Comparison of ENCODE assay signal across 25 cellular contexts in genomic region chr1:184865831-184866230, GRCh38.
DNase-seq lines count a peak whose midpoint lies in the region; ATAC-seq, FAIRE-seq and TF ChIP-seq lines count a peak whose summit lies in the region.
"Had no signal": no experiment of that assay in that cellular context is flagged by ENCODE, and none has a peak within 500 bp of the region (broad histone marks: within the 10 kb centered on the region; RNA-seq: fewer than 3 reads in every experiment).

No MANE protein-coding gene starts in this region.

- H3K4me1 ChIP-seq in GM12878 (ENCODE audit: control insufficient read depth, insufficient read depth, low read length), result peaks cover 32% of the 10 kb centered on the region
- H3K4me1 ChIP-seq in rectal smooth muscle tissue (ENCODE audit: control insufficient read depth, insufficient read depth, low read length), result peaks cover 14% of the 10 kb centered on the region

- H3K36me3 ChIP-seq in GM12878 (ENCODE audit: control insufficient read depth in 2 of 2, insufficient read depth in 2 of 2, low read length in 1 of 2) (no peaks in the 10 kb centered on the region), rectal smooth muscle tissue (ENCODE audit: control insufficient read depth, insufficient read depth, low read length) (no peaks in the 10 kb centered on the region)
- H3K36me3 ChIP-seq: HAP-1, left lung, SJSA1, tibial nerve had no signal

- H4K20me1 ChIP-seq in GM12878 (ENCODE audit: control insufficient read depth, insufficient read depth), result no peaks in the 10 kb centered on the region

- TF ChIP-seq RAD21 in GM12878 (IDR thresholded peaks at IDR 0.05; ENCODE audit: insufficient read depth, low read depth, low read length), result no peak

- no peaks in the 10 kb centered on the region for H3K27me3 Mint-ChIP-seq in CD4-positive, alpha-beta T cell
- no peaks in the 10 kb centered on the region for H3K27me3 Mint-ChIP-seq in IgD-negative memory B cell
- H3K27me3 Mint-ChIP-seq: stimulated activated naive B cell treated with anti-CD40 and anti-IgM and Interleukin-4, amounts not matched to agents 10 μg/mL and 1 μg/mL and 100 μg/mL, for 72 hours had no signal

- no TSS peak for BruUV-seq in GM12878 (replicated peaks; lab: Mats Ljungman, UMichigan)

- H3K9me3 ChIP-seq in CD4-positive, alpha-beta T cell (ENCODE audit: control insufficient read depth, low read length), result no peaks in the 10 kb centered on the region
- H3K9me3 ChIP-seq in GM12878 (replicated peaks; ENCODE audit: control insufficient read depth, insufficient read depth, low read length), result no peaks in the 10 kb centered on the region; the same call in 2 of the 3 replicates
- H3K9me3 ChIP-seq: HAP-1, left lung, SJSA1, tibial nerve had no signal

- H3K79me2 ChIP-seq in GM12878 (ENCODE audit: control insufficient read depth, insufficient read depth, low read length), result no peaks in the 10 kb centered on the region

- no peaks in the 10 kb centered on the region for H3K27me3 ChIP-seq in CD4-positive, alpha-beta T cell (ENCODE audit: control insufficient read depth, insufficient read depth, low read length)
- H3K27me3 ChIP-seq in GM12878 (replicated peaks in 1 of 2; ENCODE audit: control insufficient read depth in 2 of 2, insufficient read depth in 2 of 2, low read length in 1 of 2), result no peaks in the 10 kb centered on the region
- no peaks in the 10 kb centered on the region for H3K27me3 ChIP-seq in rectal smooth muscle tissue (ENCODE audit: control insufficient read depth, insufficient read depth, low read length)
- H3K27me3 ChIP-seq: left lung, SJSA1, tibial nerve had no signal

- no peak for DNase-seq in CD4-positive, alpha-beta T cell
- no peak for DNase-seq in GM12878 (ENCODE audit: low read depth, low spot score)
- no peak for DNase-seq in kidney glomerular epithelial cell (lab: John Stamatoyannopoulos, UW)
- no peak for DNase-seq in RWPE1 (ENCODE audit: low spot score)
- DNase-seq: activated CD4-positive, CD25-positive, alpha-beta regulatory T cell treated with anti-CD3 and anti-CD28 coated beads, Interleukin-2, amount 50 U/mL, for 72 hours; activated CD8-positive, alpha-beta memory T cell treated with anti-CD3 and anti-CD28 coated beads, Interleukin-2, amount 50 U/mL, for 4 hours; anterior cingulate cortex; caudate nucleus; COR-L47; EL; glutamatergic neuron; left lung; midbrain; NCI-H187; NCI-H2227 treated with DMSO at 0.1 percent for 48 hours; nephron progenitor cell; stimulated activated naive B cell treated with anti-CD40 and anti-IgM and Interleukin-4, amounts not matched to agents 10 μg/mL and 1 μg/mL and 100 μg/mL, for 72 hours had no signal

- no peak overlapping the region for H3K4me2 ChIP-seq in GM12878 (ENCODE audit: control insufficient read depth, insufficient read depth)

- CTCF ChIA-PET in CD4-positive, alpha-beta T cell (lab: Charles Lee), result no interaction called here
- CTCF ChIA-PET in GM12878 (lab: Yijun Ruan, JAX) (no interaction called here), RWPE1 (lab: Yijun Ruan, JAX) (no interaction called here)

- no peak for FAIRE-seq in GM12878 (lab: Jason Lieb, UNC)
- FAIRE-seq: GM18507 had no signal

- no peak overlapping the region for H3K9ac ChIP-seq in GM12878 (ENCODE audit: control insufficient read depth, insufficient read depth, low read length)
- H3K9ac ChIP-seq in rectal smooth muscle tissue (ENCODE audit: low read length), result peak overlapping the region; percentile 28

- in situ Hi-C loops in GM12878 (cut with MboI), result no loop called here

- RAD21 ChIA-PET in GM12878 (lab: Charles Lee; ENCODE audit: unreplicated experiment), result interaction anchor here (2.0 kb wide), 1 partner anchor 78 kb away, joined by 10 read pairs; no protein-coding TSS in a partner anchor

- no peak for TF ChIP-seq CTCF in CD4-positive, alpha-beta T cell (IDR thresholded peaks at IDR 0.05)
- TF ChIP-seq CTCF in GM12878 (IDR thresholded peaks at IDR 0.05 in 2 of 3, conservative IDR thresholded peaks at IDR 0.05 in 1 of 3; ENCODE audit: control insufficient read depth in 2 of 3, extremely low read depth in 1 of 3, insufficient read depth in 1 of 3, low read depth in 3 of 3, low read length in 3 of 3) (no peak), RWPE1 (conservative IDR thresholded peaks at IDR 0.05; ENCODE audit: low read depth) (no peak)

- peaks cover 7% of the 10 kb centered on the region for H3K36me3 Mint-ChIP-seq in CD4-positive, alpha-beta T cell (ENCODE audit: low read depth)
- no peaks in the 10 kb centered on the region for H3K36me3 Mint-ChIP-seq in IgD-negative memory B cell
- H3K36me3 Mint-ChIP-seq: stimulated activated naive B cell treated with anti-CD40 and anti-IgM and Interleukin-4, amounts not matched to agents 10 μg/mL and 1 μg/mL and 100 μg/mL, for 72 hours had no signal

- H3K27ac Mint-ChIP-seq in CD4-positive, alpha-beta T cell, result peak overlapping the region; percentile 73
- H3K27ac Mint-ChIP-seq in IgD-negative memory B cell, result peak overlapping the region in 2 of 3 donors; percentile 8 to 53
- H3K27ac Mint-ChIP-seq: nephron progenitor cell had no signal

- intact Hi-C loops in CD4-positive, alpha-beta T cell (cut with DNase I, micrococcal nuclease), result loop anchor here in 1 of 2 experiments (2.0 kb wide), 1 partner anchor 25 kb away; no protein-coding TSS in a partner anchor
- intact Hi-C loops in GM12878 (cut with micrococcal nuclease; ENCODE audit: unreplicated experiment), result loop anchor here (2.0 to 5.0 kb wide), 4 partner anchors 59 to 114 kb away; partner anchors contain the start of gene EDEM3

- no peak overlapping the region for H2AFZ ChIP-seq in GM12878 (ENCODE audit: control insufficient read depth, low read depth, low read length)

- H3K4me3 Mint-ChIP-seq in CD4-positive, alpha-beta T cell, result no peak overlapping the region
- H3K4me3 Mint-ChIP-seq in IgD-negative memory B cell, result no peak overlapping the region
- H3K4me3 Mint-ChIP-seq: nephron progenitor cell; stimulated activated naive B cell treated with anti-CD40 and anti-IgM and Interleukin-4, amounts not matched to agents 10 μg/mL and 1 μg/mL and 100 μg/mL, for 72 hours had no signal

- WGBS in GM12878 (ENCODE audit: insufficient coverage, insufficient replicate concordance, low lambda C conversion rate, missing lambda C conversion rate), result 91% methylated on average over 1 of the region's 1 CpG

- POLR2A ChIA-PET in CD4-positive, alpha-beta T cell (lab: Charles Lee), result interaction anchor here (1.5 kb wide), 1 partner anchor 108 kb away, joined by 4 read pairs; the partner anchor contains the start of gene NIBAN1
- POLR2A ChIA-PET in GM12878 (lab: Charles Lee) (no interaction called here), RWPE1 (lab: Yijun Ruan, JAX; ENCODE audit: low non-redundant PET) (no interaction called here)

- no peaks in the 10 kb centered on the region for H3K9me3 Mint-ChIP-seq in CD4-positive, alpha-beta T cell
- peaks cover 0 to 2% (median 0%) of the 10 kb centered on the region in 3 donors for H3K9me3 Mint-ChIP-seq in IgD-negative memory B cell
- H3K9me3 Mint-ChIP-seq: nephron progenitor cell; stimulated activated naive B cell treated with anti-CD40 and anti-IgM and Interleukin-4, amounts not matched to agents 10 μg/mL and 1 μg/mL and 100 μg/mL, for 72 hours had no signal

- no peak overlapping the region for H3K27ac ChIP-seq in CD4-positive, alpha-beta T cell (ENCODE audit: low read depth, low read length)
- H3K27ac ChIP-seq in GM12878 (ENCODE audit: control insufficient read depth, insufficient read depth) (peak overlapping the region; percentile 66; the same call in 1 of the 2 replicates), rectal smooth muscle tissue (ENCODE audit: low read depth, low read length) (no peak overlapping the region), RWPE1 (no peak overlapping the region)
- H3K27ac ChIP-seq: SJSA1 had no signal

- H3K4me3 ChIP-seq in GM12878 (no peak overlapping the region), rectal smooth muscle tissue (ENCODE audit: low read length) (no peak overlapping the region)
- H3K4me3 ChIP-seq: HAP-1, left lung, SJSA1, tibial nerve had no signal

- no peak for TF ChIP-seq EP300 in GM12878 (IDR thresholded peaks at IDR 0.05; ENCODE audit: borderline replicate concordance in 1 of 2, control insufficient read depth in 1 of 2, low read depth in 2 of 2, low read length in 2 of 2)

- H3K4me1 Mint-ChIP-seq in CD4-positive, alpha-beta T cell (ENCODE audit: low read depth), result peaks cover 28% of the 10 kb centered on the region
- peaks cover 22 to 34% (median 25%) of the 10 kb centered on the region in 3 donors for H3K4me1 Mint-ChIP-seq in IgD-negative memory B cell
- H3K4me1 Mint-ChIP-seq: nephron progenitor cell had no signal

- SMC1A ChIA-PET in GM12878 (lab: Charles Lee; ENCODE audit: uncharacterized antibody, unreplicated experiment), result interaction anchor here (0.5 to 4.9 kb wide), 7 partner anchors 22 to 116 kb away, joined by 3 to 29 read pairs (median 7); partner anchors contain the start of gene NIBAN1

- no peak for ATAC-seq in CD4-positive, alpha-beta T cell (ENCODE audit: poor library complexity)
- ATAC-seq in GM12878, result no peak
- no peak for ATAC-seq in GM19463 (IDR thresholded peaks at IDR 0.05; ENCODE audit: unreplicated experiment)
- ATAC-seq: left lung, Panc1 had no signal

- no peak for TF ChIP-seq POLR2A in GM12878 (IDR thresholded peaks at IDR 0.05; ENCODE audit: low read depth, low read length)

TF ChIP-seq in GM12878, 131 proteins besides CTCF, POLR2A, EP300 and RAD21 (continues in another document):
- TF ChIP-seq RCOR1 (conservative IDR thresholded peaks at IDR 0.05; ENCODE audit: low read depth, low read length) (no peak), CHD1 (IDR thresholded peaks at IDR 0.05; ENCODE audit: low read depth, low read length) (no peak), USF1 (IDR thresholded peaks at IDR 0.05; ENCODE audit: borderline replicate concordance, extremely low read length, insufficient read depth, low read depth, low read length) (no peak), TCF12 (IDR thresholded peaks at IDR 0.05; ENCODE audit: low read depth, low read length) (no peak), NR2F1 (conservative IDR thresholded peaks at IDR 0.05) (no peak)
